In genomic region chr11:126082251-126083109, GRCh38 we compare ENCODE assay signal across 13 cellular contexts. TPM values are rescaled to one million over a fixed set of nuclear protein-coding genes. Genes with fewer than 3 reads are reported as not detected.
DNase-seq lines count a peak whose midpoint lies in the region; ATAC-seq and TF ChIP-seq lines count a peak whose summit lies in the region.
"Had no signal": no experiment of that assay in that cellular context is flagged by ENCODE, and none has a peak within 500 bp of the region (broad histone marks: within the 10 kb centered on the region; RNA-seq: fewer than 3 reads in every experiment).

No MANE protein-coding gene starts in this region.

- H2AK5ac ChIP-seq in H9 (ENCODE audit: insufficient read length, low read length) = no peak overlapping the region

- no peak overlapping the region for H3K4me2 ChIP-seq in H9 (ENCODE audit: insufficient read depth, insufficient read length, low read length)

- H3K9ac ChIP-seq in H9 (ENCODE audit: extremely low read depth, insufficient read length, low read length) = no peak overlapping the region
- H3K9ac ChIP-seq: BLaER1 treated with 17β-estradiol and CSF1 and Interleukin-3, amounts not matched to agents 10 nM and 100 nM had no signal

- H2AFZ ChIP-seq in H9 (ENCODE audit: low read length) = no peak overlapping the region

- no peak overlapping the region for H2BK20ac ChIP-seq in H9 (ENCODE audit: low read depth, low read length, poor library complexity, severe bottlenecking)

- no peak overlapping the region for H3T11ph ChIP-seq in H9 (ENCODE audit: low read length)

- H2BK12ac ChIP-seq in H9 (ENCODE audit: insufficient read length, low read depth, low read length) = no peak overlapping the region

- H3K4ac ChIP-seq in H9 (ENCODE audit: low read depth, low read length) = no peak overlapping the region

- no peak overlapping the region for H3K18ac ChIP-seq in H9 (ENCODE audit: insufficient read length, low read depth, low read length)

- H4K91ac ChIP-seq in H9 (ENCODE audit: insufficient read length, low read depth, low read length) = no peak overlapping the region

- peaks cover 51 to 66% of the 10 kb centered on the region in 2 experiments for H3K4me1 Mint-ChIP-seq in H9
- H3K4me1 Mint-ChIP-seq in naive thymus-derived CD8-positive, alpha-beta T cell = peaks cover 15 to 31% (median 25%) of the 10 kb centered on the region in 4 donors

- peak in 9 of 14 donors; percentile 6 to 76 (median 50) for DNase-seq in C1 segment of cervical spinal cord (lab: John Stamatoyannopoulos, UW)
- peak; percentile 66 for DNase-seq in H9
- DNase-seq in caudate nucleus (lab: John Stamatoyannopoulos, UW) = peak in 48 of 61 donors; percentile 17 to 94 (median 63)
- DNase-seq in naive thymus-derived CD8-positive, alpha-beta T cell = no peak
- no peak for DNase-seq in COLO668 (lab: John Stamatoyannopoulos, UW; ENCODE audit: unreplicated experiment)
- no peak for DNase-seq in CD1c-positive myeloid dendritic cell (ENCODE audit: extremely low spot score)
- no peak for DNase-seq in HT-29 (ENCODE audit: low spot score)
- DNase-seq: SIG-M5 had no signal

- no peak overlapping the region for H4K8ac ChIP-seq in H9 (replicated peaks; ENCODE audit: insufficient read length, low read depth, low read length)

- H3K14ac ChIP-seq in H9 (ENCODE audit: insufficient read depth, low read length) = no peak overlapping the region

- no peak for TF ChIP-seq CTCF in H9 (conservative IDR thresholded peaks at IDR 0.05)

- no peak overlapping the region for H4K5ac ChIP-seq in H9 (ENCODE audit: insufficient read length, low read depth, low read length)

- H3K36me3 Mint-ChIP-seq in H9 (ENCODE audit: insufficient read depth in 1 of 3, low read depth in 3 of 3) = no peaks in the 10 kb centered on the region
- no peaks in the 10 kb centered on the region for H3K36me3 Mint-ChIP-seq in naive thymus-derived CD8-positive, alpha-beta T cell
- H3K36me3 Mint-ChIP-seq: activated naive CD4-positive, alpha-beta T cell treated with anti-CD3 and anti-CD28 coated beads, Interleukin-2, amount 50 U/mL, for 24 hours had no signal

- peak overlapping the region in 2 of 3 experiments; percentile 70 to 80; a peak in 3 of 7 replicates for H3K27ac Mint-ChIP-seq in H9
- H3K27ac Mint-ChIP-seq in naive thymus-derived CD8-positive, alpha-beta T cell = peak overlapping the region; percentile 2 to 95 (median 87)
- H3K27ac Mint-ChIP-seq: stimulated activated naive CD8-positive, alpha-beta T cell treated with anti-CD3 and anti-CD28 coated beads, Interleukin-15, Interleukin-2, amounts not matched to agents 100 ng/mL and 50 ng/mL, for 24 hours had no signal

- no peak overlapping the region for H3K56ac ChIP-seq in H9 (ENCODE audit: insufficient read length, low read depth, low read length)

- H3K23ac ChIP-seq in H9 (ENCODE audit: insufficient read length, low read depth, low read length) = no peak overlapping the region

- H2BK15ac ChIP-seq in H9 (ENCODE audit: low read depth, low read length) = no peak overlapping the region

- H3K27me3 ChIP-seq in H9 (ENCODE audit: insufficient read depth, low read length) = no peaks in the 10 kb centered on the region
- H3K27me3 ChIP-seq: BLaER1 treated with 17β-estradiol and CSF1 and Interleukin-3, amounts not matched to agents 10 nM and 100 nM; right atrium auricular region had no signal

- no peak overlapping the region for H3K27ac ChIP-seq in H9 (ENCODE audit: insufficient read length, low read depth, low read length)
- H3K27ac ChIP-seq in caudate nucleus (ENCODE audit: low read depth, low read length) = no peak overlapping the region
- H3K27ac ChIP-seq: BLaER1 treated with 17β-estradiol and CSF1 and Interleukin-3, amounts not matched to agents 10 nM and 100 nM; right atrium auricular region had no signal

- no peak overlapping the region for H2BK120ac ChIP-seq in H9 (ENCODE audit: low read depth, low read length, poor library complexity, severe bottlenecking)

- no peak overlapping the region for H2BK5ac ChIP-seq in H9 (ENCODE audit: insufficient read length, low read length)

- no peaks in the 10 kb centered on the region for H4K20me1 ChIP-seq in H9 (ENCODE audit: control insufficient read depth, insufficient read depth, insufficient read length)
- H4K20me1 ChIP-seq: BLaER1 treated with 17β-estradiol and CSF1 and Interleukin-3, amounts not matched to agents 10 nM and 100 nM had no signal

- no peaks in the 10 kb centered on the region for H3K23me2 ChIP-seq in H9 (ENCODE audit: insufficient read length, low read depth, low read length, poor library complexity, severe bottlenecking)

- no peak for ATAC-seq in naive thymus-derived CD8-positive, alpha-beta T cell
- no peak for ATAC-seq in GM21825 (IDR thresholded peaks at IDR 0.05; ENCODE audit: unreplicated experiment)

- peak overlapping the region in 1 of 2 experiments; percentile 49; a peak in 2 of 5 replicates for H3K4me3 Mint-ChIP-seq in H9
- peak overlapping the region in 2 of 10 donors; percentile 78 to 88 for H3K4me3 Mint-ChIP-seq in naive thymus-derived CD8-positive, alpha-beta T cell
- H3K4me3 Mint-ChIP-seq: activated naive CD4-positive, alpha-beta T cell treated with anti-CD3 and anti-CD28 coated beads, Interleukin-2, amount 50 U/mL, for 24 hours; stimulated activated naive CD8-positive, alpha-beta T cell treated with anti-CD3 and anti-CD28 coated beads, Interleukin-15, Interleukin-2, amounts not matched to agents 100 ng/mL and 50 ng/mL, for 24 hours had no signal

- WGBS in H9 (ENCODE audit: extremely low coverage, insufficient read length, low lambda C conversion rate) = no CpG with 5 or more reads among the region's 17 CpGs

- peaks cover 23% of the 10 kb centered on the region for H3K4me1 ChIP-seq in H9 (ENCODE audit: insufficient read depth, low read length)

- H3K9me3 Mint-ChIP-seq in H9 = no peaks in the 10 kb centered on the region
- no peaks in the 10 kb centered on the region for H3K9me3 Mint-ChIP-seq in naive thymus-derived CD8-positive, alpha-beta T cell
- H3K9me3 Mint-ChIP-seq: activated naive CD4-positive, alpha-beta T cell treated with anti-CD3 and anti-CD28 coated beads, Interleukin-2, amount 50 U/mL, for 24 hours; stimulated activated naive CD8-positive, alpha-beta T cell treated with anti-CD3 and anti-CD28 coated beads, Interleukin-15, Interleukin-2, amounts not matched to agents 100 ng/mL and 50 ng/mL, for 24 hours had no signal

- POLR2A ChIA-PET in naive thymus-derived CD8-positive, alpha-beta T cell (lab: Charles Lee) = interaction anchor here (2.2 kb wide), 1 partner anchor 20 kb away, joined by 7 read pairs; the partner anchor contains the start of gene CDON

- H3K79me1 ChIP-seq in H9 (ENCODE audit: insufficient read depth, low read depth, low read length, poor library complexity, severe bottlenecking) = no peaks in the 10 kb centered on the region

- H3K27me3 Mint-ChIP-seq in H9 (ENCODE audit: low read depth) = no peaks in the 10 kb centered on the region
- H3K27me3 Mint-ChIP-seq in naive thymus-derived CD8-positive, alpha-beta T cell = peaks cover 0 to 2% (median 0%) of the 10 kb centered on the region in 5 donors
- H3K27me3 Mint-ChIP-seq: activated naive CD4-positive, alpha-beta T cell treated with anti-CD3 and anti-CD28 coated beads, Interleukin-2, amount 50 U/mL, for 24 hours; stimulated activated naive CD8-positive, alpha-beta T cell treated with anti-CD3 and anti-CD28 coated beads, Interleukin-15, Interleukin-2, amounts not matched to agents 100 ng/mL and 50 ng/mL, for 24 hours had no signal

- no peaks in the 10 kb centered on the region for H3K9me3 ChIP-seq in H9 (ENCODE audit: control insufficient read depth, low read depth, low read length)
- H3K9me3 ChIP-seq: right atrium auricular region had no signal

- H3K79me2 ChIP-seq in H9 (ENCODE audit: insufficient read depth, low read length) = no peaks in the 10 kb centered on the region

RNA-seq across cellular contexts. Expression of gene CDON, which starts 19.8 kb away (rescaled TPM):
- 16.0 and 17.2 TPM in 2 replicates for total RNA-seq in H9 (2021)
- total RNA-seq in naive thymus-derived CD8-positive, alpha-beta T cell = 1 to 10 TPM; 2.1 to 2.8 TPM
- under 1 TPM in 2 of 3 donors, not detected in 1; 0.14 to 0.20 TPM for polyA plus RNA-seq in naive thymus-derived CD8-positive, alpha-beta T cell
- 4.7 and 4.8 TPM in 2 replicates for total RNA-seq in HT-29 (2014; rRNA removed; shearing (Covaris generic))

Comparison
In these comparisons a context has a peak if more than half of its experiments do, and no peak if none do; other contexts are left out.
1. DNase-seq: peak in C1 segment of cervical spinal cord (9 of 14), H9 (single experiment) and caudate nucleus (48 of 61); none in naive thymus-derived CD8-positive, alpha-beta T cell (0 of 10), COLO668 (single experiment), CD1c-positive myeloid dendritic cell (single experiment) and HT-29 (single experiment).